ENCODE assay signal across 8 cellular contexts in genomic region chr20:35146299-35146921, GRCh38. TPM values are rescaled to one million over a fixed set of nuclear protein-coding genes. Genes with fewer than 3 reads are reported as not detected.
A peak's percentile ranks its signal among the peaks of the same experiment; 100 is the strongest.
DNase-seq lines count a peak whose midpoint lies in the region; ATAC-seq lines count a peak whose summit lies in the region.

No MANE protein-coding gene starts in this region.

- peak overlapping the region; percentile 37 for H2BK5ac ChIP-seq in trophoblast cell (ENCODE audit: low read depth, low read length, poor library complexity)

- no peaks in the 10 kb centered on the region for H3K27me3 Mint-ChIP-seq in activated CD8-positive, alpha-beta T cell treated with anti-CD3 and anti-CD28 coated beads, Interleukin-2, amount 10 ng/mL, durations not matched to agents 7 days and 5 days (ENCODE audit: low read depth)

- H3K4me1 ChIP-seq in trophoblast cell (ENCODE audit: control insufficient read depth in 1 of 2, insufficient read depth in 2 of 2, low read length in 2 of 2), result peaks cover 5 to 8% of the 10 kb centered on the region in 2 experiments

- H3K27ac Mint-ChIP-seq in activated CD8-positive, alpha-beta T cell treated with anti-CD3 and anti-CD28 coated beads, Interleukin-2, amount 10 ng/mL, durations not matched to agents 7 days and 5 days, result peak overlapping the region; percentile 79

- H4K8ac ChIP-seq in trophoblast cell (ENCODE audit: low read depth, low read length), result peak overlapping the region; percentile 80

- peak overlapping the region; percentile 85 for H3K4me3 ChIP-seq in trophoblast cell (ENCODE audit: low read depth, low read length)

- DNase-seq in activated effector memory CD4-positive, alpha-beta T cell treated with Interleukin-2 at 50 U/mL for 16 hours, result peak; percentile 7
- no peak for DNase-seq in activated effector memory CD4-positive, alpha-beta T cell treated with anti-CD3 and anti-CD28 coated beads, Interleukin-2, amount 50 U/mL, for 16 hours
- peak; percentile 37 for DNase-seq in KBM-7
- peak; percentile 39 for DNase-seq in activated CD8-positive, alpha-beta T cell treated with anti-CD3 and anti-CD28 coated beads, Interleukin-2, amount 10 ng/mL, durations not matched to agents 7 days and 5 days
- peak; percentile 60 for DNase-seq in glomerular visceral epithelial cell (ENCODE audit: extremely low spot score)
- DNase-seq in trophoblast cell, result peak; percentile 7 to 53
- no peak for DNase-seq in SKM-1 treated with dmso at 0.1 percent for 144 hours (lab: John Stamatoyannopoulos, UW; ENCODE audit: unreplicated experiment)
- no peak for DNase-seq in stimulated activated naive CD4-positive, alpha-beta T cell treated with Interleukin-2 at 50 U/mL for 16 hours (lab: John Stamatoyannopoulos, UW)

- H3K4me2 ChIP-seq in trophoblast cell (ENCODE audit: low read length), result peak overlapping the region; percentile 95

- peak overlapping the region; percentile 41 for H2BK120ac ChIP-seq in trophoblast cell (ENCODE audit: insufficient read depth, low read length, poor library complexity)

- H3K27ac ChIP-seq in trophoblast cell (ENCODE audit: low read depth, low read length), result peak overlapping the region; percentile 87

- H3K9me3 ChIP-seq in trophoblast cell (ENCODE audit: insufficient read depth, low read depth, low read length), result no peaks in the 10 kb centered on the region

- peak overlapping the region; percentile 37 for H4K12ac ChIP-seq in trophoblast cell (ENCODE audit: low read depth, low read length)

- H3K79me2 ChIP-seq in trophoblast cell (ENCODE audit: control insufficient read depth, insufficient read depth, low read length, poor library complexity), result peaks cover 9% of the 10 kb centered on the region

- peak overlapping the region; percentile 66 for H2BK12ac ChIP-seq in trophoblast cell (ENCODE audit: low read length)

- in situ Hi-C loops in KBM-7 (cut with MboI; ENCODE audit: low pct_unique_long_range_greater_than_20kb, low sequenced_read_pairs), result no loop called here

- no peaks in the 10 kb centered on the region for H3K9me3 Mint-ChIP-seq in activated CD8-positive, alpha-beta T cell treated with anti-CD3 and anti-CD28 coated beads, Interleukin-2, amount 10 ng/mL, durations not matched to agents 7 days and 5 days (ENCODE audit: insufficient read depth)

- peak overlapping the region; percentile 70 for H4K91ac ChIP-seq in trophoblast cell (ENCODE audit: low read depth, low read length)

- peak overlapping the region; percentile 99 for H3K4me3 Mint-ChIP-seq in activated CD8-positive, alpha-beta T cell treated with anti-CD3 and anti-CD28 coated beads, Interleukin-2, amount 10 ng/mL, durations not matched to agents 7 days and 5 days

- POLR2A ChIA-PET in activated CD8-positive, alpha-beta T cell treated with anti-CD3 and anti-CD28 coated beads, Interleukin-2, amount 10 ng/mL, durations not matched to agents 7 days and 5 days (lab: Charles Lee), result interaction anchor here (0.6 to 1.9 kb wide), 11 partner anchors 9 to 348 kb away, joined by 3 to 10 read pairs (median 4); partner anchors contain the start of gene MMP24OS

- peak overlapping the region; percentile 81 for H3K14ac ChIP-seq in trophoblast cell (ENCODE audit: low read length)

- WGBS in trophoblast cell (ENCODE audit: extremely low coverage, insufficient coverage, insufficient read length), result no CpG with 5 or more reads among the region's 23 CpGs

- peak overlapping the region; percentile 83 for H3K9ac ChIP-seq in trophoblast cell (ENCODE audit: low read length)

- H2AK5ac ChIP-seq in trophoblast cell (ENCODE audit: low read length), result peak overlapping the region; percentile 51

- H3K36me3 Mint-ChIP-seq in activated CD8-positive, alpha-beta T cell treated with anti-CD3 and anti-CD28 coated beads, Interleukin-2, amount 10 ng/mL, durations not matched to agents 7 days and 5 days (ENCODE audit: low read depth), result peaks cover 29% of the 10 kb centered on the region

- peaks cover 3 to 13% of the 10 kb centered on the region in 2 experiments for H3K36me3 ChIP-seq in trophoblast cell (ENCODE audit: control insufficient read depth in 1 of 2, insufficient read depth in 2 of 2, low read length in 2 of 2)

- no peaks in the 10 kb centered on the region for H3K27me3 ChIP-seq in trophoblast cell (ENCODE audit: insufficient read depth, low read length)

- peak overlapping the region; percentile 81 for H3K4ac ChIP-seq in trophoblast cell (ENCODE audit: low read depth, low read length)

- CTCF ChIA-PET in activated CD8-positive, alpha-beta T cell treated with anti-CD3 and anti-CD28 coated beads, Interleukin-2, amount 10 ng/mL, durations not matched to agents 7 days and 5 days (lab: Charles Lee), result interaction anchor here (1.0 to 5.2 kb wide), 16 partner anchors 19 to 630 kb away, joined by 3 to 73 read pairs (median 6); partner anchors contain the start of genes ACSS2 and MMP24OS

- H3K79me1 ChIP-seq in trophoblast cell (ENCODE audit: low read length), result peaks cover 18% of the 10 kb centered on the region

- H3K4me1 Mint-ChIP-seq in activated CD8-positive, alpha-beta T cell treated with anti-CD3 and anti-CD28 coated beads, Interleukin-2, amount 10 ng/mL, durations not matched to agents 7 days and 5 days (ENCODE audit: low read depth), result peaks cover 29% of the 10 kb centered on the region

- H3K18ac ChIP-seq in trophoblast cell (ENCODE audit: low read length), result peak overlapping the region; percentile 73

- peak overlapping the region; percentile 93 for H2AFZ ChIP-seq in trophoblast cell (ENCODE audit: insufficient read depth, low read length, poor library complexity)

- peak; percentile 25 for ATAC-seq in activated CD8-positive, alpha-beta T cell treated with anti-CD3 and anti-CD28 coated beads, Interleukin-2, amount 10 ng/mL, durations not matched to agents 7 days and 5 days

- H3K23ac ChIP-seq in trophoblast cell (ENCODE audit: low read length), result no peak overlapping the region

RNA-seq across cellular contexts. Expression of gene EDEM2, which starts 0.7 kb away (rescaled TPM):
- total RNA-seq in activated CD8-positive, alpha-beta T cell treated with anti-CD3 and anti-CD28 coated beads, Interleukin-2, amount 10 ng/mL, durations not matched to agents 7 days and 5 days, result 10 to 100 TPM; 19.5 to 19.6 TPM
- polyA plus RNA-seq in trophoblast cell (2013), result 34.7 and 35.9 TPM in 2 replicates

RNA-seq across cellular contexts. Expression of gene PROCR, which starts 25.5 kb away (rescaled TPM):
- total RNA-seq in activated CD8-positive, alpha-beta T cell treated with anti-CD3 and anti-CD28 coated beads, Interleukin-2, amount 10 ng/mL, durations not matched to agents 7 days and 5 days, result 1 to 10 TPM; 1.2 to 1.3 TPM
- 17.1 and 18.6 TPM in 2 replicates for polyA plus RNA-seq in trophoblast cell (2013)

RNA-seq across cellular contexts. Expression of gene TRPC4AP, which starts 53.8 kb away (rescaled TPM):
- total RNA-seq in activated CD8-positive, alpha-beta T cell treated with anti-CD3 and anti-CD28 coated beads, Interleukin-2, amount 10 ng/mL, durations not matched to agents 7 days and 5 days, result 10 to 100 TPM; 43.2 to 44.6 TPM
- polyA plus RNA-seq in trophoblast cell (2013), result 61.7 TPM in 2 replicates

Comparison
In these comparisons a context has a peak if more than half of its experiments do, and no peak if none do; other contexts are left out.
1. DNase-seq: peak in activated effector memory CD4-positive, alpha-beta T cell treated with Interleukin-2 at 50 U/mL for 16 hours (single experiment), KBM-7 (single experiment), activated CD8-positive, alpha-beta T cell treated with anti-CD3 and anti-CD28 coated beads, Interleukin-2, amount 10 ng/mL, durations not matched to agents 7 days and 5 days (single experiment), glomerular visceral epithelial cell (single experiment) and trophoblast cell (2 of 2); none in activated effector memory CD4-positive, alpha-beta T cell treated with anti-CD3 and anti-CD28 coated beads, Interleukin-2, amount 50 U/mL, for 16 hours (single experiment), SKM-1 treated with dmso at 0.1 percent for 144 hours (single experiment) and stimulated activated naive CD4-positive, alpha-beta T cell treated with Interleukin-2 at 50 U/mL for 16 hours (single experiment).